ENCODE assay signal across 8 cellular contexts in genomic region chr3:66276705-66277274, GRCh38. TPM values are rescaled to one million over a fixed set of nuclear protein-coding genes. Genes with fewer than 3 reads are reported as not detected.
DNase-seq lines count a peak whose midpoint lies in the region; ATAC-seq and TF ChIP-seq lines count a peak whose summit lies in the region.

No MANE protein-coding gene starts in this region.

- no peak overlapping the region for H3K4me3 Mint-ChIP-seq in activated naive CD8-positive, alpha-beta T cell

- H3K4me1 Mint-ChIP-seq in activated naive CD8-positive, alpha-beta T cell (ENCODE audit: low read depth), result peaks cover 33% of the 10 kb centered on the region

- peaks cover 11% of the 10 kb centered on the region for H3K36me3 Mint-ChIP-seq in activated naive CD8-positive, alpha-beta T cell

- H3K27ac Mint-ChIP-seq in activated naive CD8-positive, alpha-beta T cell, result peak overlapping the region; percentile 2

- H3K27me3 Mint-ChIP-seq in activated naive CD8-positive, alpha-beta T cell, result no peaks in the 10 kb centered on the region

- no peak for ATAC-seq in GM18517 (IDR thresholded peaks at IDR 0.05; ENCODE audit: unreplicated experiment)

- peak; percentile 79 for DNase-seq in DMS 273 (lab: John Stamatoyannopoulos, UW; ENCODE audit: unreplicated experiment)
- no peak for DNase-seq in DMS 273 treated with DMSO at 0.1 percent for 48 hours (lab: John Stamatoyannopoulos, UW)
- peak; percentile 17 for DNase-seq in SHP77 treated with DMSO at 0.1 percent for 48 hours (lab: John Stamatoyannopoulos, UW)
- peak; percentile 65 for DNase-seq in glomerular visceral epithelial cell (ENCODE audit: extremely low spot score)
- peak; percentile 58 for DNase-seq in pulmonary artery endothelial cell (ENCODE audit: low read depth, low spot score)

- no peaks in the 10 kb centered on the region for H3K9me3 Mint-ChIP-seq in activated naive CD8-positive, alpha-beta T cell (ENCODE audit: low read depth)

- peak; percentile 74 for TF ChIP-seq RAD21 in Ishikawa (IDR thresholded peaks at IDR 0.05; ENCODE audit: low read depth)

- TF ChIP-seq EP300 in Ishikawa (IDR thresholded peaks at IDR 0.05; ENCODE audit: borderline replicate concordance), result no peak

TF ChIP-seq in Ishikawa, 13 proteins besides CTCF, POLR2A, EP300 and RAD21:
- TF ChIP-seq REST (IDR thresholded peaks at IDR 0.05; ENCODE audit: low read depth) (no peak), USF1 (IDR thresholded peaks at IDR 0.05) (no peak), FOXM1 (IDR thresholded peaks at IDR 0.05; ENCODE audit: borderline replicate concordance, low read depth) (no peak), EGR1 (IDR thresholded peaks at IDR 0.05) (no peak), TCF12 (IDR thresholded peaks at IDR 0.05; ENCODE audit: low read depth) (no peak), ZBTB7A (IDR thresholded peaks at IDR 0.05; ENCODE audit: low read depth) (no peak), CREB1 (IDR thresholded peaks at IDR 0.05; ENCODE audit: low read depth) (no peak), CEBPB (IDR thresholded peaks at IDR 0.05) (no peak), NFIC (IDR thresholded peaks at IDR 0.05) (no peak), TAF1 (IDR thresholded peaks at IDR 0.05; ENCODE audit: low read depth) (no peak), MAX (IDR thresholded peaks at IDR 0.05) (no peak), TEAD4 (IDR thresholded peaks at IDR 0.05) (no peak), YY1 (IDR thresholded peaks at IDR 0.05; ENCODE audit: low read depth) (no peak)

RNA-seq across cellular contexts. Expression of gene SLC25A26, which starts 56.0 kb away (rescaled TPM):
- total RNA-seq in pulmonary artery endothelial cell, result 12.9 and 25.9 TPM in 2 replicates
